In the genomic region with DNA sequence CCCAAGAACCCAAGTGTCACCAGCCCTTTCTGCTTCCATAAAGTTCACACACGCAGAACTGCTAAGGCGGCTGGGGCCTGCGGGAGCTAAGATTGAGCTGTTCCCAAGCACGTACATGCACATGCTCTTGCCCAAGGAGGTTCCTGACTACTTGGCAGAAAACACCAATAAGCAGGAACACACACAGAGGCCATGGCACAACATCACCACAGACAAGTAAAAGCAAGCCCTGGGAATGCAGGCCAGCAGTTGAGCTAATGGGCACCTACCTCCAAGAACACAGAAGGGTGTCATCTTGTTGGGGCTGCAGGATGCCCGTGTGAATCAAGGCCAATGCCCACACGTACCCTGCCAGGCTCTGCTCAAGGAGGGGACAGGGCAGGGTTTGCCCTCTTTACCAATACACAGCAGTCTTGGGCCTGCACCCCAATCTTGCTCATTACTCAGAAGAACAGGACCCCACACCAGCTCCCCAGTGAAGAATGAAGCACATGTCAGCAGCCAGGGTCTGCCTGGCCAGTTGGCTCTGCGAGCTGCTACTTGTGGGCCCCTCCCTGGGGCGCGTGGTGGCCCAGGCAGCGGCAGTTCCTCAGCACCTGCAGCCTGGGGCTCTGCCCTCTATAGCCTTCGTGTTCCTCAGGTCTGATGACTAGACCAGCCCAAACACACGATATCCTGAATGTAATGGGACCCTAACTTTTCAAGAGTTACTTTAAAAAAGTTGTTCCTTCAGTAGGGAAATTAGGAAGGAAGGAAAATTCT, we compare ENCODE assay signal across 23 cellular contexts. TPM values are rescaled to one million over a fixed set of nuclear protein-coding genes. Genes with fewer than 3 reads are reported as not detected.
A peak's percentile ranks its signal among the peaks of the same experiment; 100 is the strongest.
DNase-seq lines count a peak whose midpoint lies in the region; ATAC-seq and TF ChIP-seq lines count a peak whose summit lies in the region.
"Had no signal": no experiment of that assay in that cellular context is flagged by ENCODE, and none has a peak within 500 bp of the region (broad histone marks: within the 10 kb centered on the region; RNA-seq: fewer than 3 reads in every experiment).

No MANE protein-coding gene starts in this region.

- no peak for TF ChIP-seq CTCF in MCF 10A (IDR thresholded peaks at IDR 0.05; ENCODE audit: unreplicated experiment)
- TF ChIP-seq CTCF in sigmoid colon (IDR thresholded peaks at IDR 0.05), result no peak
- TF ChIP-seq CTCF in gastroesophageal sphincter (IDR thresholded peaks at IDR 0.05), result no peak

- H3K36me3 Mint-ChIP-seq in MCF 10A (ENCODE audit: insufficient read depth, unreplicated experiment), result peaks cover 30% of the 10 kb centered on the region

- DNase-seq in H7, result peak; percentile 38
- peak; percentile 75 for DNase-seq in MCF 10A (ENCODE audit: unreplicated experiment)
- DNase-seq in sigmoid colon, result peak; percentile 17
- no peak for DNase-seq in central memory CD4-positive, alpha-beta T cell
- no peak for DNase-seq in NCI-H524 treated with DMSO at 0.1 percent for 48 hours (lab: John Stamatoyannopoulos, UW)
- DNase-seq: DMS79, IMR-90, NCI-H1105, NCI-H146, NCI-H2029, NCI-H345, NCI-H524, NCI-H82 had no signal

- intact Hi-C loops in MCF 10A (cut with micrococcal nuclease), result no loop called here
- intact Hi-C loops in sigmoid colon (cut with DNase I), result no loop called here

- ATAC-seq in gastroesophageal sphincter, result no peak
- ATAC-seq in HG03175 (IDR thresholded peaks at IDR 0.05; ENCODE audit: unreplicated experiment), result no peak
- ATAC-seq: A549, Panc1 had no signal

- whole genome bisulfite sequencing in esophagus, 2 donors, result 55 to 84% methylated on average over 12 of the region's 12 CpGs
- 91 to 96% methylated on average over 12 of the region's 12 CpGs for WGBS in sigmoid colon, 2 donors
- WGBS in gastroesophageal sphincter (ENCODE audit: low coverage in 1 of 2), 2 donors, result 100% methylated on average over 1 to 2 of the region's 12 CpGs

- H3K27me3 ChIP-seq in H7 (ENCODE audit: control insufficient read depth, insufficient read depth, low read length), result no peaks in the 10 kb centered on the region
- H3K27me3 ChIP-seq in esophagus (ENCODE audit: control insufficient read depth in 1 of 2, insufficient read depth in 2 of 2, low read length in 2 of 2), result no peaks in the 10 kb centered on the region
- H3K27me3 ChIP-seq in sigmoid colon, result no peaks in the 10 kb centered on the region
- no peaks in the 10 kb centered on the region for H3K27me3 ChIP-seq in gastroesophageal sphincter
- H3K27me3 ChIP-seq: SJSA1 had no signal

- POLR2A ChIA-PET in MCF 10A (lab: Yijun Ruan, JAX), result interaction anchor here (0.5 to 2.0 kb wide), 5 partner anchors 72 to 281 kb away, joined by 3 to 7 read pairs (median 4); a partner anchor contains a TSS

- no peak for TF ChIP-seq EP300 in sigmoid colon (IDR thresholded peaks at IDR 0.05)
- no peak for TF ChIP-seq EP300 in gastroesophageal sphincter (IDR thresholded peaks at IDR 0.05)

- no peaks in the 10 kb centered on the region for H3K9me3 Mint-ChIP-seq in MCF 10A (ENCODE audit: unreplicated experiment)
- H3K9me3 Mint-ChIP-seq: CD14-positive monocyte had no signal

- no peak overlapping the region for H3K4me3 Mint-ChIP-seq in MCF 10A (ENCODE audit: unreplicated experiment)
- H3K4me3 Mint-ChIP-seq: B cell, CD14-positive monocyte had no signal

- H3K27ac Mint-ChIP-seq in MCF 10A (ENCODE audit: low read depth, unreplicated experiment), result peak overlapping the region; percentile 31
- H3K27ac Mint-ChIP-seq: B cell had no signal

- CTCF ChIA-PET in MCF 10A (lab: Yijun Ruan, JAX), result interaction anchor here (0.7 to 2.1 kb wide), 6 partner anchors 16 to 275 kb away, joined by 3 to 11 read pairs (median 4); a partner anchor contains a TSS

- H3K36me3 ChIP-seq in H7 (replicated peaks; ENCODE audit: control insufficient read depth, insufficient read depth, low read length) (peaks cover 1% of the 10 kb centered on the region), esophagus (ENCODE audit: control insufficient read depth in 2 of 2, insufficient read depth in 2 of 2, low read length in 1 of 2) (peaks cover 0 to 24% of the 10 kb centered on the region in 2 donors), sigmoid colon (peaks cover 0 to 15% (median 2%) of the 10 kb centered on the region in 4 donors), gastroesophageal sphincter (peaks cover 0 to 59% of the 10 kb centered on the region in 2 donors)

- TF ChIP-seq POLR2A in sigmoid colon (IDR thresholded peaks at IDR 0.05), result no peak
- TF ChIP-seq POLR2A in gastroesophageal sphincter (IDR thresholded peaks at IDR 0.05), result no peak

- no peaks in the 10 kb centered on the region for H3K9me3 ChIP-seq in esophagus (ENCODE audit: control insufficient read depth in 2 of 2, insufficient read depth in 1 of 2, low read depth in 1 of 2, low read length in 1 of 2)
- no peaks in the 10 kb centered on the region for H3K9me3 ChIP-seq in sigmoid colon
- H3K9me3 ChIP-seq in gastroesophageal sphincter, result no peaks in the 10 kb centered on the region
- H3K9me3 ChIP-seq: A549, SJSA1 had no signal

- H3K4me1 Mint-ChIP-seq in MCF 10A (ENCODE audit: insufficient read depth, unreplicated experiment), result peaks cover 5% of the 10 kb centered on the region

- H3K27ac ChIP-seq in esophagus (ENCODE audit: low read depth in 2 of 2, low read length in 1 of 2) (peak overlapping the region; percentile 85 to 95), sigmoid colon (no peak overlapping the region), gastroesophageal sphincter (no peak overlapping the region)
- H3K27ac ChIP-seq: A549, KMS-11, SJSA1 had no signal

- BruUV-seq in MCF 10A (replicated peaks; lab: Mats Ljungman, UMichigan), result no TSS peak

- H3K4me3 ChIP-seq in H7 (ENCODE audit: insufficient read depth, low read depth, low read length) (no peak overlapping the region), esophagus (ENCODE audit: low read depth in 1 of 2, low read length in 2 of 2) (no peak overlapping the region), sigmoid colon (no peak overlapping the region), gastroesophageal sphincter (no peak overlapping the region)
- H3K4me3 ChIP-seq: A549, SJSA1 had no signal

- H3K4me1 ChIP-seq in esophagus (ENCODE audit: control insufficient read depth in 2 of 2, insufficient read depth in 2 of 2, low read length in 1 of 2) (peaks cover 0 to 15% of the 10 kb centered on the region in 2 donors), sigmoid colon (no peaks in the 10 kb centered on the region), gastroesophageal sphincter (no peaks in the 10 kb centered on the region)
- H3K4me1 ChIP-seq: SJSA1 had no signal

- no peaks in the 10 kb centered on the region for H3K27me3 Mint-ChIP-seq in MCF 10A (ENCODE audit: insufficient read depth, unreplicated experiment)
- H3K27me3 Mint-ChIP-seq: B cell had no signal

RNA-seq across cellular contexts. Expression of a gene that starts 32.3 kb away (rescaled TPM):
- total RNA-seq in H7 (2014; rRNA removed; shearing (Covaris generic)), result 1.0 and 1.4 TPM in 2 replicates
- total RNA-seq in MCF 10A (2022) (2.0 and 3.5 TPM in 2 replicates), sigmoid colon (under 1 TPM in 2 of 4 donors, not detected in 2; 0.36 to 0.81 TPM), gastroesophageal sphincter (1 to 10 TPM in 1 of 4 donors, under 1 TPM in 2, not detected in 1; 0.23 to 2.3 (median 0.40) TPM)
- polyA plus RNA-seq in esophagus (1 to 10 TPM; 1.2 to 6.3 TPM), sigmoid colon (1 to 10 TPM in 2 of 3 donors, not detected in 1; 1.6 to 3.7 TPM)
- total RNA-seq: H4 had no signal
- polyA plus RNA-seq: CD14-positive monocyte had no signal

Comparison
In these comparisons a context has a peak if more than half of its experiments do, and no peak if none do; other contexts are left out.
1. DNase-seq: peak in H7 (single experiment), MCF 10A (single experiment) and sigmoid colon (single experiment); none in central memory CD4-positive, alpha-beta T cell (single experiment) and NCI-H524 treated with DMSO at 0.1 percent for 48 hours (single experiment).
2. H3K27ac ChIP-seq: peak in esophagus (2 of 2); none in sigmoid colon (0 of 4) and gastroesophageal sphincter (0 of 4).